1 cellular context compared by ENCODE assay signal in genomic region chr13:27619093-27619705, GRCh38.
TF ChIP-seq lines count a peak whose summit lies in the region.

No MANE protein-coding gene starts in this region.

TF ChIP-seq in HepG2, 621 proteins besides CTCF, POLR2A, EP300 and RAD21:
- no peak for TF ChIP-seq ZBTB14 (CRISPR knock-in tag; IDR thresholded peaks at IDR 0.05)
- no peak for TF ChIP-seq DBP (CRISPR knock-in tag; IDR thresholded peaks at IDR 0.05; ENCODE audit: not compliant biosample characterization)
- TF ChIP-seq PRMT3 (CRISPR knock-in tag; IDR thresholded peaks at IDR 0.05; ENCODE audit: borderline replicate concordance, low read depth) = no peak
- TF ChIP-seq AFF4 (CRISPR knock-in tag; IDR thresholded peaks at IDR 0.05) = no peak
- no peak for TF ChIP-seq CBX1 (IDR thresholded peaks at IDR 0.05; ENCODE audit: low read depth)
- TF ChIP-seq ZNF570 (CRISPR knock-in tag; IDR thresholded peaks at IDR 0.05; ENCODE audit: borderline replicate concordance) = no peak
- TF ChIP-seq MIER3 (CRISPR knock-in tag; IDR thresholded peaks at IDR 0.05; ENCODE audit: borderline replicate concordance) = no peak
- no peak for TF ChIP-seq ZFYVE20 (CRISPR knock-in tag; IDR thresholded peaks at IDR 0.05; ENCODE audit: borderline replicate concordance, low read depth)
- no peak for TF ChIP-seq ZNF619 (CRISPR knock-in tag; IDR thresholded peaks at IDR 0.05)
- no peak for TF ChIP-seq KLF16 (CRISPR knock-in tag; IDR thresholded peaks at IDR 0.05)
- peak; percentile 49 for TF ChIP-seq SAP130 (CRISPR knock-in tag; IDR thresholded peaks at IDR 0.05; ENCODE audit: low read depth)
- no peak for TF ChIP-seq CREBL2 (CRISPR knock-in tag; IDR thresholded peaks at IDR 0.05; ENCODE audit: borderline replicate concordance)
- TF ChIP-seq ZNF777 (CRISPR knock-in tag; IDR thresholded peaks at IDR 0.05) = no peak
- peak; percentile 53 for TF ChIP-seq PAXIP1 (CRISPR knock-in tag; conservative IDR thresholded peaks at IDR 0.05)
- TF ChIP-seq ELF3 (CRISPR knock-in tag; IDR thresholded peaks at IDR 0.05) = 0 out of 2 replicates have a peak, but pooled peaks have one; percentile 25
- TF ChIP-seq RFX5 (IDR thresholded peaks at IDR 0.05; ENCODE audit: low read depth, low read length) = no peak
- no peak for TF ChIP-seq TIGD3 (CRISPR knock-in tag; IDR thresholded peaks at IDR 0.05; ENCODE audit: borderline replicate concordance)
- TF ChIP-seq HNF4A (CRISPR knock-in tag; IDR thresholded peaks at IDR 0.05) = peak; percentile 59
